ENCODE assay signal across 18 cellular contexts in the genomic region with DNA sequence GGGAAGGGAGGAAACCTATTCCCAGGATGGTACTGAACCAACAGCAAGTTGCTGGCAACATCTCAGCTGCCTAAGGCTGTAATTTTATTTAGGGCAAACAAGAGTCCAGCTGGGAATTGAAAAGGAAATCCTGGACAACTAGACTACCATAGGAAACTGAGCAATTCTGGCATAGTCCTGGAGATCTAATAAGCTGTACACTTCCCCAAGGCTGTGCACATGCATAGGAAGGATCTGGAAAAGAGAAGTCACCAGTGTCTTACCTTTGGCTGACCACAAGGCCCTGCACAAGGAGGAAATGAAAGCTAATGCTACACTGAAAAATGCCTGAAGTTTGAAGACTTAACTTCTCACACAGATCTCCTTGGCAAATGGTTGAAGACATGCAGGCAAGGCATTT.
A peak's percentile ranks its signal among the peaks of the same experiment; 100 is the strongest.
DNase-seq lines count a peak whose midpoint lies in the region; ATAC-seq and TF ChIP-seq lines count a peak whose summit lies in the region.
"Had no signal": no experiment of that assay in that cellular context is flagged by ENCODE, and none has a peak within 500 bp of the region (broad histone marks: within the 10 kb centered on the region; RNA-seq: fewer than 3 reads in every experiment).

No MANE protein-coding gene starts in this region.

- no peaks in the 10 kb centered on the region for H3K27me3 ChIP-seq in right atrium auricular region
- H3K27me3 ChIP-seq in right cardiac atrium (ENCODE audit: control insufficient read depth, insufficient read depth) = no peaks in the 10 kb centered on the region
- no peaks in the 10 kb centered on the region for H3K27me3 ChIP-seq in upper lobe of right lung

- intact Hi-C loops in Right ventricle myocardium inferior (cut with DNase I) = loop anchor here (5.0 kb wide), 1 partner anchor 92 kb away; a partner anchor contains a TSS
- intact Hi-C loops in right cardiac atrium (cut with DNase I) = no loop called here
- intact Hi-C loops in upper lobe of right lung (cut with DNase I) = no loop called here

- H3K4me1 Mint-ChIP-seq in activated T-cell treated with anti-CD3 and anti-CD28 coated beads, Interleukin-2, amount 50 U/mL, for 24 hours (ENCODE audit: low read depth) = no peaks in the 10 kb centered on the region
- H3K4me1 Mint-ChIP-seq: CD4-positive, CD25-positive, alpha-beta regulatory T cell; neural crest cell had no signal

- H3K27ac Mint-ChIP-seq in activated T-cell treated with anti-CD3 and anti-CD28 coated beads, Interleukin-2, amount 50 U/mL, for 24 hours = no peak overlapping the region
- H3K27ac Mint-ChIP-seq: mesothelial cell of epicardium had no signal

- H3K9me3 ChIP-seq in right atrium auricular region (no peaks in the 10 kb centered on the region), right cardiac atrium (ENCODE audit: control insufficient read depth, low read length) (no peaks in the 10 kb centered on the region), upper lobe of right lung (no peaks in the 10 kb centered on the region)
- H3K9me3 ChIP-seq: psoas muscle, thoracic aorta had no signal

- no peak for TF ChIP-seq POLR2A in GM18505 (IDR thresholded peaks at IDR 0.05; ENCODE audit: borderline replicate concordance, extremely low read depth, insufficient read depth, insufficient read length)

- H3K4me1 ChIP-seq in right atrium auricular region = peaks cover 0 to 21% of the 10 kb centered on the region in 2 donors
- peaks cover 4% of the 10 kb centered on the region for H3K4me1 ChIP-seq in right cardiac atrium (ENCODE audit: control insufficient read depth, insufficient read depth, low read length)
- H3K4me1 ChIP-seq in upper lobe of right lung = no peaks in the 10 kb centered on the region

- H3K36me3 ChIP-seq in right atrium auricular region (no peaks in the 10 kb centered on the region), upper lobe of right lung (no peaks in the 10 kb centered on the region)
- H3K36me3 ChIP-seq: thoracic aorta had no signal

- peak; percentile 69 for ATAC-seq in Right ventricle myocardium inferior
- peak; percentile 64 to 73 for ATAC-seq in right cardiac atrium
- ATAC-seq in upper lobe of right lung = peak; percentile 77
- no peak for ATAC-seq in GM18505 (IDR thresholded peaks at IDR 0.05; ENCODE audit: unreplicated experiment)
- ATAC-seq in HG02981 (IDR thresholded peaks at IDR 0.05; ENCODE audit: unreplicated experiment) = no peak
- ATAC-seq: psoas muscle had no signal

- H3K9me3 Mint-ChIP-seq in activated T-cell treated with anti-CD3 and anti-CD28 coated beads, Interleukin-2, amount 50 U/mL, for 24 hours = no peaks in the 10 kb centered on the region

- no peak overlapping the region for H3K4me3 Mint-ChIP-seq in activated T-cell treated with anti-CD3 and anti-CD28 coated beads, Interleukin-2, amount 50 U/mL, for 24 hours
- H3K4me3 Mint-ChIP-seq: CD4-positive, CD25-positive, alpha-beta regulatory T cell; mesothelial cell of epicardium; neural crest cell had no signal

- no peak overlapping the region for H3K27ac ChIP-seq in right atrium auricular region
- H3K27ac ChIP-seq in right cardiac atrium (ENCODE audit: low read length) = no peak overlapping the region
- H3K27ac ChIP-seq in upper lobe of right lung = no peak overlapping the region
- H3K27ac ChIP-seq: psoas muscle, thoracic aorta had no signal

- H3K27me3 Mint-ChIP-seq in activated T-cell treated with anti-CD3 and anti-CD28 coated beads, Interleukin-2, amount 50 U/mL, for 24 hours = no peaks in the 10 kb centered on the region
- H3K27me3 Mint-ChIP-seq: CD4-positive, CD25-positive, alpha-beta regulatory T cell had no signal

- no peak overlapping the region for H3K4me3 ChIP-seq in right atrium auricular region
- no peak overlapping the region for H3K4me3 ChIP-seq in right cardiac atrium (ENCODE audit: low read length)
- H3K4me3 ChIP-seq in upper lobe of right lung = no peak overlapping the region
- H3K4me3 ChIP-seq: psoas muscle, thoracic aorta had no signal

- DNase-seq in Right ventricle myocardium inferior (ENCODE audit: missing footprints) (no peak), right atrium auricular region (ENCODE audit: low spot score) (no peak), OCI-M1 (lab: John Stamatoyannopoulos, UW) (peak; percentile 4), right cardiac atrium (no peak), upper lobe of right lung (no peak)
- no peak for DNase-seq in activated T-cell treated with anti-CD3 and anti-CD28 coated beads, Interleukin-2, amount 50 U/mL, for 24 hours
- DNase-seq: activated CD4-positive, CD25-positive, alpha-beta regulatory T cell treated with anti-CD3 and anti-CD28 coated beads, Interleukin-2, amount 50 U/mL, for 72 hours; CD4-positive, CD25-positive, alpha-beta regulatory T cell; GOT3; NCI-H1092 treated with DMSO at 0.1 percent for 48 hours; NCI-H2081 treated with DMSO at 0.1 percent for 48 hours; NCI-H510A treated with DMSO at 0.1 percent for 48 hours; psoas muscle had no signal

- no peak for TF ChIP-seq CTCF in right atrium auricular region (IDR thresholded peaks at IDR 0.05)
- TF ChIP-seq CTCF in upper lobe of right lung (IDR thresholded peaks at IDR 0.05) = no peak

- H3K36me3 Mint-ChIP-seq in activated T-cell treated with anti-CD3 and anti-CD28 coated beads, Interleukin-2, amount 50 U/mL, for 24 hours (ENCODE audit: low read depth) = no peaks in the 10 kb centered on the region
- H3K36me3 Mint-ChIP-seq: CD4-positive, CD25-positive, alpha-beta regulatory T cell had no signal

Comparison
In these comparisons a context has a peak if more than half of its experiments do, and no peak if none do; other contexts are left out.
1. ATAC-seq: peak in Right ventricle myocardium inferior (single experiment), right cardiac atrium (2 of 2) and upper lobe of right lung (single experiment); none in GM18505 (single experiment) and HG02981 (single experiment).